ENCODE assay signal across 9 cellular contexts in the genomic region with DNA sequence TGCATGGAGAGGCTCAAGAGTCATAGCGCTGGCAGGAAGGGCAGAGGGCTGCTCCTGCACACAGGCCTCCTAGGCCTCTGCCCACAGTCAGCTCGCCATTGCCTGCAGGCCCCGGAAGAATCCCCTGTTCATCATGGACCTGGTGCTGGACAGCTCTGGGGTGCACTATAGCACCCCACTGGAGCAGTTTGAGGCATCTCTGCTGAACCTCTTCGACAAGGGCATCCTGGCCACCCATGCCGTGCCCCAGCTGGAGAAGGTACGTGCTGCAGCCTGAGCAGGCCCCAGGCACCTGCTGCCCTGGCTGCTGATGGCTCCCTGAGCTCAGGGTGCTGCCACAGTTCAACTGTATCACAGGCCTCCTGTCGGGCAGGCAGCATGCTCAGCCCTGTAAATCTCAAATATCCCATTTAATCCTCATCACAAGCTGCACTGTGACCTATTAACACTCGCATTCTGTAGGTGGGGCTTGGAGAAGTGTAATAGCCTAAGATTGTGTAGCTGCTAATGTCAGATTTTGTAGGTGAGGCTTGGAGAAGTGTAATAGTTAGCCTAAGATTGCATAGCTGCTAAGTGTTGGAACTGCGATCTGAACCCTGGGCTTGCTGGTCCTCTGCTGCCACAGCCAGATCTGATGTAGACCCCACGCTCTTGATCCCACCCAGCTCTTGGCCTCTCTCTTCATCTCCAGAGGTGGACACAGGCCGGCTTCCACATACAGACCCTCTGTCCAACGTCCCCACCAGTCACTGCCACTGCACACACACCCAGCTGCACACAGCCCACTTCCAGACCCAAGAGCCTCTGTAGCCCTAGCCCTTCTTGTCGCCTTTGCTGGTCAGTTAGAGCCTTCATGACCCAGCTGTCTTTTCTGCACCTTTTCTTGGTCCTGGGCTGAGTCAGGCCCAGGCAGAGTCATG.
"Had no signal": no experiment of that assay in that cellular context is flagged by ENCODE, and none has a peak within 500 bp of the region (broad histone marks: within the 10 kb centered on the region; RNA-seq: fewer than 3 reads in every experiment).

No MANE protein-coding gene starts in this region.

- H3K4me1 Mint-ChIP-seq: activated CD4-positive, alpha-beta T cell treated with anti-CD3 and anti-CD28 coated beads, Interleukin-2, amount 10 ng/mL, durations not matched to agents 7 days and 5 days had no signal

- H3K9me3 Mint-ChIP-seq: activated CD4-positive, alpha-beta T cell treated with anti-CD3 and anti-CD28 coated beads, Interleukin-2, amount 10 ng/mL, durations not matched to agents 7 days and 5 days; stimulated activated naive B cell treated with anti-CD40 and anti-IgM and Interleukin-4, amounts not matched to agents 10 μg/mL and 1 μg/mL and 100 μg/mL, for 72 hours had no signal

- ATAC-seq: gastroesophageal sphincter; stimulated activated naive B cell treated with anti-CD40 and anti-IgM and Interleukin-4, amounts not matched to agents 10 μg/mL and 1 μg/mL and 100 μg/mL, for 72 hours had no signal

- H3K9me3 ChIP-seq: gastroesophageal sphincter, ovary had no signal

- H3K27ac Mint-ChIP-seq: activated CD4-positive, alpha-beta T cell treated with anti-CD3 and anti-CD28 coated beads, Interleukin-2, amount 10 ng/mL, durations not matched to agents 7 days and 5 days; activated naive CD8-positive, alpha-beta T cell; stimulated activated naive B cell treated with anti-CD40 and anti-IgM and Interleukin-4, amounts not matched to agents 10 μg/mL and 1 μg/mL and 100 μg/mL, for 72 hours had no signal

- H3K36me3 ChIP-seq: ovary had no signal

- H3K27me3 Mint-ChIP-seq: activated CD4-positive, alpha-beta T cell treated with anti-CD3 and anti-CD28 coated beads, Interleukin-2, amount 10 ng/mL, durations not matched to agents 7 days and 5 days; activated naive CD8-positive, alpha-beta T cell; stimulated activated naive B cell treated with anti-CD40 and anti-IgM and Interleukin-4, amounts not matched to agents 10 μg/mL and 1 μg/mL and 100 μg/mL, for 72 hours had no signal

- DNase-seq: activated CD4-positive, alpha-beta T cell treated with anti-CD3 and anti-CD28 coated beads, Interleukin-2, amount 10 ng/mL, durations not matched to agents 7 days and 5 days; amniotic stem cell; midbrain; ovary; stimulated activated CD4-positive, alpha-beta T cell treated with anti-CD3 and anti-CD28 coated beads, Interleukin-12 subunit alpha, Interleukin-12 subunit beta, amount 100 ng/mL, for 4 hours; stimulated activated naive B cell treated with anti-CD40 and anti-IgM and Interleukin-4, amounts not matched to agents 10 μg/mL and 1 μg/mL and 100 μg/mL, for 72 hours; trophoblast cell had no signal

- H3K4me3 Mint-ChIP-seq: activated CD4-positive, alpha-beta T cell treated with anti-CD3 and anti-CD28 coated beads, Interleukin-2, amount 10 ng/mL, durations not matched to agents 7 days and 5 days; activated naive CD8-positive, alpha-beta T cell; stimulated activated naive B cell treated with anti-CD40 and anti-IgM and Interleukin-4, amounts not matched to agents 10 μg/mL and 1 μg/mL and 100 μg/mL, for 72 hours had no signal

- H3K27me3 ChIP-seq: gastroesophageal sphincter, ovary had no signal

- H3K27ac ChIP-seq: ovary had no signal

- H3K36me3 Mint-ChIP-seq: activated naive CD8-positive, alpha-beta T cell had no signal

- H3K4me3 ChIP-seq: gastroesophageal sphincter, ovary had no signal
